18 cellular contexts compared by ENCODE assay signal in genomic region chr9:35741740-35742139, GRCh38. TPM values are rescaled to one million over a fixed set of nuclear protein-coding genes. Genes with fewer than 3 reads are reported as not detected.
DNase-seq lines count a peak whose midpoint lies in the region; ATAC-seq and TF ChIP-seq lines count a peak whose summit lies in the region.
"Had no signal": no experiment of that assay in that cellular context is flagged by ENCODE, and none has a peak within 500 bp of the region (broad histone marks: within the 10 kb centered on the region; RNA-seq: fewer than 3 reads in every experiment).

No MANE protein-coding gene starts in this region.

- no peaks in the 10 kb centered on the region for H3K9me2 ChIP-seq in MM.1S (replicated peaks; ENCODE audit: insufficient read depth, low read length)

- H3F3A ChIP-seq in MM.1S (ENCODE audit: insufficient read depth, low read length) = no peaks in the 10 kb centered on the region

- no peaks in the 10 kb centered on the region for H3K27me3 Mint-ChIP-seq in dendritic cell treated with granulocyte-macrophage colony-stimulating factor and Interleukin-4, amounts not matched to agents 40 ng/mL and 50 ng/mL, for 4 days
- H3K27me3 Mint-ChIP-seq in stimulated activated naive CD8-positive, alpha-beta T cell treated with anti-CD3 and anti-CD28 coated beads, Interleukin-15, Interleukin-2, amounts not matched to agents 100 ng/mL and 50 ng/mL, for 24 hours = no peaks in the 10 kb centered on the region

- no peak for DNase-seq in activated naive CD4-positive, alpha-beta T cell treated with anti-CD3 and anti-CD28 coated beads, Interleukin-2, amount 50 U/mL, for 72 hours (ENCODE audit: low spot score in 2 of 2)
- DNase-seq in activated naive CD4-positive, alpha-beta T cell treated with anti-CD3 and anti-CD28 coated beads, Interleukin-2, amount 50 U/mL, for 16 hours = no peak
- DNase-seq in RWPE1 (ENCODE audit: low spot score) (no peak), MM.1S (no peak)
- no peak for DNase-seq in stimulated activated CD4-positive, alpha-beta T cell treated with anti-CD3 and anti-CD28 coated beads, Interleukin-2, amount 100 ng/mL, for 24 hours
- DNase-seq in stimulated activated naive CD4-positive, alpha-beta T cell (lab: John Stamatoyannopoulos, UW) = no peak
- DNase-seq: aorta, foreskin keratinocyte, hypothalamus, kidney glomerular epithelial cell, NCI-H2081 treated with DMSO at 0.1 percent for 48 hours, NCI-H524, SHP77 treated with DMSO at 0.1 percent for 48 hours had no signal

- peaks cover 52% of the 10 kb centered on the region for H3K4me1 Mint-ChIP-seq in dendritic cell treated with granulocyte-macrophage colony-stimulating factor and Interleukin-4, amounts not matched to agents 40 ng/mL and 50 ng/mL, for 4 days (ENCODE audit: low read depth)
- H3K4me1 Mint-ChIP-seq in stimulated activated naive CD8-positive, alpha-beta T cell treated with anti-CD3 and anti-CD28 coated beads, Interleukin-15, Interleukin-2, amounts not matched to agents 100 ng/mL and 50 ng/mL, for 24 hours (ENCODE audit: low read depth) = peaks cover 33% of the 10 kb centered on the region

- H3K27ac ChIP-seq in RWPE1 = peak overlapping the region; percentile 5; the same call in 1 of the 2 replicates
- H3K27ac ChIP-seq in MM.1S (ENCODE audit: low read length) = no peak overlapping the region
- H3K27ac ChIP-seq: foreskin keratinocyte had no signal

- no peak overlapping the region for H3K4me3 Mint-ChIP-seq in dendritic cell treated with granulocyte-macrophage colony-stimulating factor and Interleukin-4, amounts not matched to agents 40 ng/mL and 50 ng/mL, for 4 days
- H3K4me3 Mint-ChIP-seq in stimulated activated naive CD8-positive, alpha-beta T cell treated with anti-CD3 and anti-CD28 coated beads, Interleukin-15, Interleukin-2, amounts not matched to agents 100 ng/mL and 50 ng/mL, for 24 hours = no peak overlapping the region
- H3K4me3 Mint-ChIP-seq: neural crest cell had no signal

- peaks cover 0 to 6% of the 10 kb centered on the region in 2 donors for H3K36me3 Mint-ChIP-seq in activated naive CD4-positive, alpha-beta T cell treated with anti-CD3 and anti-CD28 coated beads, Interleukin-2, amount 50 U/mL, for 72 hours
- peaks cover 96% of the 10 kb centered on the region for H3K36me3 Mint-ChIP-seq in dendritic cell treated with granulocyte-macrophage colony-stimulating factor and Interleukin-4, amounts not matched to agents 40 ng/mL and 50 ng/mL, for 4 days (ENCODE audit: low read depth)
- H3K36me3 Mint-ChIP-seq in stimulated activated naive CD8-positive, alpha-beta T cell treated with anti-CD3 and anti-CD28 coated beads, Interleukin-15, Interleukin-2, amounts not matched to agents 100 ng/mL and 50 ng/mL, for 24 hours (ENCODE audit: low read depth) = peaks cover 54% of the 10 kb centered on the region

- no peak overlapping the region for H2AFZ ChIP-seq in MM.1S (ENCODE audit: low read length)

- peaks cover 42% of the 10 kb centered on the region for H3K79me2 ChIP-seq in MM.1S (ENCODE audit: low read length)

- no peaks in the 10 kb centered on the region for H3K27me3 ChIP-seq in MM.1S (replicated peaks; ENCODE audit: insufficient read depth, low read length)
- H3K27me3 ChIP-seq: foreskin keratinocyte had no signal

- no peak overlapping the region for H3K4me2 ChIP-seq in MM.1S (ENCODE audit: low read depth, low read length)

- no peaks in the 10 kb centered on the region for H4K20me1 ChIP-seq in MM.1S (ENCODE audit: insufficient read depth, low read length)

- no peaks in the 10 kb centered on the region for H3K9me3 Mint-ChIP-seq in activated naive CD4-positive, alpha-beta T cell treated with anti-CD3 and anti-CD28 coated beads, Interleukin-2, amount 50 U/mL, for 72 hours
- no peaks in the 10 kb centered on the region for H3K9me3 Mint-ChIP-seq in dendritic cell treated with granulocyte-macrophage colony-stimulating factor and Interleukin-4, amounts not matched to agents 40 ng/mL and 50 ng/mL, for 4 days
- no peaks in the 10 kb centered on the region for H3K9me3 Mint-ChIP-seq in stimulated activated naive CD8-positive, alpha-beta T cell treated with anti-CD3 and anti-CD28 coated beads, Interleukin-15, Interleukin-2, amounts not matched to agents 100 ng/mL and 50 ng/mL, for 24 hours
- H3K9me3 Mint-ChIP-seq: neural crest cell had no signal

- TF ChIP-seq CTCF in RWPE1 (conservative IDR thresholded peaks at IDR 0.05; ENCODE audit: low read depth) (no peak), MM.1S (IDR thresholded peaks at IDR 0.05; ENCODE audit: low read length) (no peak)

- H3K9me3 ChIP-seq in MM.1S (replicated peaks; ENCODE audit: insufficient read depth, low read length) = no peaks in the 10 kb centered on the region

- H3K9ac ChIP-seq in MM.1S (ENCODE audit: low read length) = no peak overlapping the region

- 0 out of 2 replicates have a peak, but pooled peaks cover 3% of the 10 kb centered on the region for H3K36me3 ChIP-seq in MM.1S (replicated peaks; ENCODE audit: insufficient read depth, low read length)

- CTCF ChIA-PET in RWPE1 (lab: Yijun Ruan, JAX) = interaction anchor here (1.8 kb wide), 1 partner anchor 15 kb away, joined by 6 read pairs; no protein-coding TSS in a partner anchor

- ATAC-seq in activated naive CD4-positive, alpha-beta T cell treated with anti-CD3 and anti-CD28 coated beads, Interleukin-2, amount 50 U/mL, for 72 hours = peak; percentile 47 to 65
- ATAC-seq: foreskin keratinocyte had no signal

- peaks cover 3% of the 10 kb centered on the region for H3K4me1 ChIP-seq in MM.1S (ENCODE audit: low read length)

- intact Hi-C loops in dendritic cell treated with granulocyte-macrophage colony-stimulating factor and Interleukin-4, amounts not matched to agents 40 ng/mL and 50 ng/mL, for 4 days (cut with micrococcal nuclease) = no loop called here

- POLR2A ChIA-PET in RWPE1 (lab: Yijun Ruan, JAX; ENCODE audit: low non-redundant PET) = no interaction called here

- H3K4me3 ChIP-seq in MM.1S (ENCODE audit: low read length) = no peak overlapping the region

- H3K27ac Mint-ChIP-seq in activated naive CD4-positive, alpha-beta T cell treated with anti-CD3 and anti-CD28 coated beads, Interleukin-2, amount 50 U/mL, for 72 hours = peak overlapping the region; percentile 9 to 10
- peak overlapping the region; percentile 47 for H3K27ac Mint-ChIP-seq in dendritic cell treated with granulocyte-macrophage colony-stimulating factor and Interleukin-4, amounts not matched to agents 40 ng/mL and 50 ng/mL, for 4 days
- peak overlapping the region; percentile 7 for H3K27ac Mint-ChIP-seq in stimulated activated naive CD8-positive, alpha-beta T cell treated with anti-CD3 and anti-CD28 coated beads, Interleukin-15, Interleukin-2, amounts not matched to agents 100 ng/mL and 50 ng/mL, for 24 hours

RNA-seq across cellular contexts. Expression of gene GBA2, which starts 7.3 kb away (rescaled TPM):
- total RNA-seq in activated naive CD4-positive, alpha-beta T cell treated with anti-CD3 and anti-CD28 coated beads, Interleukin-2, amount 50 U/mL, for 72 hours = 10 to 100 TPM; 23.4 to 57.6 TPM

RNA-seq across cellular contexts. Expression of gene RGP1, which starts 7.3 kb away (rescaled TPM):
- total RNA-seq in activated naive CD4-positive, alpha-beta T cell treated with anti-CD3 and anti-CD28 coated beads, Interleukin-2, amount 50 U/mL, for 72 hours = 10 to 100 TPM; 18.4 to 35.1 TPM

RNA-seq across cellular contexts. Expression of gene CREB3, which starts 9.3 kb away (rescaled TPM):
- total RNA-seq in activated naive CD4-positive, alpha-beta T cell treated with anti-CD3 and anti-CD28 coated beads, Interleukin-2, amount 50 U/mL, for 72 hours = 10 to 100 TPM; 22.8 to 25.3 TPM

RNA-seq across cellular contexts. Expression of gene TLN1, which starts 9.7 kb away (rescaled TPM):
- 100 to 1,000 TPM; 234 to 334 TPM for total RNA-seq in activated naive CD4-positive, alpha-beta T cell treated with anti-CD3 and anti-CD28 coated beads, Interleukin-2, amount 50 U/mL, for 72 hours

RNA-seq across cellular contexts. Expression of gene MSMP, which starts 12.3 kb away (rescaled TPM):
- under 1 TPM in 1 of 2 donors, not detected in 1; 0.46 TPM for total RNA-seq in activated naive CD4-positive, alpha-beta T cell treated with anti-CD3 and anti-CD28 coated beads, Interleukin-2, amount 50 U/mL, for 72 hours
- total RNA-seq: foreskin keratinocyte, M059J, neural crest cell, renal cortical epithelial cell had no signal
